18 cellular contexts compared by ENCODE assay signal in genomic region chr7:149291036-149291835, GRCh38. TPM values are rescaled to one million over a fixed set of nuclear protein-coding genes. Genes with fewer than 3 reads are reported as not detected.
DNase-seq lines count a peak whose midpoint lies in the region; ATAC-seq and TF ChIP-seq lines count a peak whose summit lies in the region.
"Had no signal": no experiment of that assay in that cellular context is flagged by ENCODE, and none has a peak within 500 bp of the region (broad histone marks: within the 10 kb centered on the region; RNA-seq: fewer than 3 reads in every experiment).

No MANE protein-coding gene starts in this region.

- H3K36me3 Mint-ChIP-seq in activated T-cell treated with anti-CD3 and anti-CD28 coated beads, Interleukin-2, amount 50 U/mL, for 24 hours (ENCODE audit: low read depth): peaks cover 59% of the 10 kb centered on the region
- peaks cover 2% of the 10 kb centered on the region for H3K36me3 Mint-ChIP-seq in activated CD8-positive, alpha-beta T cell treated with anti-CD3 and anti-CD28 coated beads, Interleukin-2, amount 10 ng/mL, durations not matched to agents 7 days and 5 days (ENCODE audit: low read depth)
- H3K36me3 Mint-ChIP-seq: naive B cell had no signal

- H3K4me3 Mint-ChIP-seq in activated T-cell treated with anti-CD3 and anti-CD28 coated beads, Interleukin-2, amount 50 U/mL, for 24 hours: no peak overlapping the region
- no peak overlapping the region for H3K4me3 Mint-ChIP-seq in activated CD8-positive, alpha-beta T cell treated with anti-CD3 and anti-CD28 coated beads, Interleukin-2, amount 10 ng/mL, durations not matched to agents 7 days and 5 days
- H3K4me3 Mint-ChIP-seq: HFFc6; T-helper 1 cell treated with Interleukin-12 subunit alpha and Interleukin-12 subunit beta and Interleukin-4 antibody, amounts not matched to agents 30 μg/mL and 1 μg/mL, for 36 hours had no signal

- TF ChIP-seq CTCF in GM20000 (IDR thresholded peaks at IDR 0.05; ENCODE audit: extremely low read depth, missing control alignments): no peak

- H3K4me1 Mint-ChIP-seq in activated T-cell treated with anti-CD3 and anti-CD28 coated beads, Interleukin-2, amount 50 U/mL, for 24 hours (ENCODE audit: low read depth): peaks cover 27% of the 10 kb centered on the region
- peaks cover 29% of the 10 kb centered on the region for H3K4me1 Mint-ChIP-seq in activated CD8-positive, alpha-beta T cell treated with anti-CD3 and anti-CD28 coated beads, Interleukin-2, amount 10 ng/mL, durations not matched to agents 7 days and 5 days (ENCODE audit: low read depth)

- CTCF ChIA-PET in activated CD8-positive, alpha-beta T cell treated with anti-CD3 and anti-CD28 coated beads, Interleukin-2, amount 10 ng/mL, durations not matched to agents 7 days and 5 days (lab: Charles Lee): interaction anchor here (0.8 to 1.0 kb wide), 2 partner anchors 29 to 334 kb away, joined by 3 to 4 read pairs; partner anchors contain the start of gene ZNF783

- intact Hi-C loops in posterior vena cava (cut with DNase I): loop anchor here in 1 of 2 donors (10.0 kb wide), 1 partner anchor 234 kb away; no protein-coding TSS in a partner anchor

- no peaks in the 10 kb centered on the region for H3K9me3 Mint-ChIP-seq in activated T-cell treated with anti-CD3 and anti-CD28 coated beads, Interleukin-2, amount 50 U/mL, for 24 hours
- H3K9me3 Mint-ChIP-seq in activated CD8-positive, alpha-beta T cell treated with anti-CD3 and anti-CD28 coated beads, Interleukin-2, amount 10 ng/mL, durations not matched to agents 7 days and 5 days (ENCODE audit: insufficient read depth): no peaks in the 10 kb centered on the region
- H3K9me3 Mint-ChIP-seq: HFFc6; naive B cell; T-helper 1 cell treated with Interleukin-12 subunit alpha and Interleukin-12 subunit beta and Interleukin-4 antibody, amounts not matched to agents 30 μg/mL and 1 μg/mL, for 36 hours had no signal

- POLR2A ChIA-PET in activated CD8-positive, alpha-beta T cell treated with anti-CD3 and anti-CD28 coated beads, Interleukin-2, amount 10 ng/mL, durations not matched to agents 7 days and 5 days (lab: Charles Lee): no interaction called here

- peak; percentile 53 for ATAC-seq in activated CD8-positive, alpha-beta T cell treated with anti-CD3 and anti-CD28 coated beads, Interleukin-2, amount 10 ng/mL, durations not matched to agents 7 days and 5 days
- ATAC-seq in GM18907 (IDR thresholded peaks at IDR 0.05; ENCODE audit: unreplicated experiment): no peak

- no peaks in the 10 kb centered on the region for H3K27me3 Mint-ChIP-seq in activated T-cell treated with anti-CD3 and anti-CD28 coated beads, Interleukin-2, amount 50 U/mL, for 24 hours
- H3K27me3 Mint-ChIP-seq in activated CD8-positive, alpha-beta T cell treated with anti-CD3 and anti-CD28 coated beads, Interleukin-2, amount 10 ng/mL, durations not matched to agents 7 days and 5 days (ENCODE audit: low read depth): no peaks in the 10 kb centered on the region
- H3K27me3 Mint-ChIP-seq: naive B cell had no signal

- peak overlapping the region; percentile 77 for H3K27ac Mint-ChIP-seq in activated T-cell treated with anti-CD3 and anti-CD28 coated beads, Interleukin-2, amount 50 U/mL, for 24 hours
- H3K27ac Mint-ChIP-seq in activated CD8-positive, alpha-beta T cell treated with anti-CD3 and anti-CD28 coated beads, Interleukin-2, amount 10 ng/mL, durations not matched to agents 7 days and 5 days: peak overlapping the region; percentile 65
- H3K27ac Mint-ChIP-seq: HFFc6; T-helper 1 cell treated with Interleukin-12 subunit alpha and Interleukin-12 subunit beta and Interleukin-4 antibody, amounts not matched to agents 30 μg/mL and 1 μg/mL, for 36 hours had no signal

- DNase-seq in activated T-cell treated with anti-CD3 and anti-CD28 coated beads, Interleukin-2, amount 50 U/mL, for 24 hours: no peak
- no peak for DNase-seq in activated T-cell treated with anti-CD3 and anti-CD28 coated beads, Interleukin-2, amount 50 U/mL, for 48 hours
- DNase-seq in GM20000 (ENCODE audit: low spot score): peak; percentile 23
- DNase-seq in activated CD8-positive, alpha-beta T cell treated with anti-CD3 and anti-CD28 coated beads, Interleukin-2, amount 10 ng/mL, durations not matched to agents 7 days and 5 days: peak; percentile 52
- peak; percentile 55 for DNase-seq in posterior vena cava (ENCODE audit: low spot score)
- no peak for DNase-seq in NCI-H1092 (lab: John Stamatoyannopoulos, UW)
- no peak for DNase-seq in islet precursor cell
- DNase-seq: amniotic stem cell; C1 segment of cervical spinal cord; DMS 273 treated with DMSO at 0.1 percent for 48 hours; foreskin fibroblast; HFFc6; naive B cell; NCI-H1105 treated with DMSO at 0.1 percent for 48 hours; SJCRH30; stimulated activated CD4-positive, alpha-beta T cell treated with anti-CD3 and anti-CD28 coated beads, Interleukin-2, amount 100 ng/mL, for 24 hours had no signal

RNA-seq across cellular contexts. Expression of gene ZNF783, which starts 29.2 kb away (rescaled TPM):
- total RNA-seq in activated CD8-positive, alpha-beta T cell treated with anti-CD3 and anti-CD28 coated beads, Interleukin-2, amount 10 ng/mL, durations not matched to agents 7 days and 5 days: 10 to 100 TPM; 12.7 to 12.9 TPM
- total RNA-seq in posterior vena cava: 10 to 100 TPM; 10.8 to 16.3 TPM

RNA-seq across cellular contexts. Expression of gene ZNF212, which starts 51.8 kb away (rescaled TPM):
- total RNA-seq in activated CD8-positive, alpha-beta T cell treated with anti-CD3 and anti-CD28 coated beads, Interleukin-2, amount 10 ng/mL, durations not matched to agents 7 days and 5 days: 10 to 100 TPM; 10.8 to 12.9 TPM
- total RNA-seq in posterior vena cava: 1 to 10 TPM; 5.3 to 6.1 TPM

Comparison
In these comparisons a context has a peak if more than half of its experiments do, and no peak if none do; other contexts are left out.
1. DNase-seq: peak in GM20000 (single experiment), activated CD8-positive, alpha-beta T cell treated with anti-CD3 and anti-CD28 coated beads, Interleukin-2, amount 10 ng/mL, durations not matched to agents 7 days and 5 days (single experiment) and posterior vena cava (single experiment); none in activated T-cell treated with anti-CD3 and anti-CD28 coated beads, Interleukin-2, amount 50 U/mL, for 24 hours (single experiment), activated T-cell treated with anti-CD3 and anti-CD28 coated beads, Interleukin-2, amount 50 U/mL, for 48 hours (0 of 2), NCI-H1092 (single experiment) and islet precursor cell (single experiment).